ENCODE assay signal across 18 cellular contexts in genomic region chr1:98903261-98903660, GRCh38.
DNase-seq lines count a peak whose midpoint lies in the region; ATAC-seq lines count a peak whose summit lies in the region.
"Had no signal": no experiment of that assay in that cellular context is flagged by ENCODE, and none has a peak within 500 bp of the region (broad histone marks: within the 10 kb centered on the region; RNA-seq: fewer than 3 reads in every experiment).

No MANE protein-coding gene starts in this region.

- H4K8ac ChIP-seq in mesenchymal stem cell (ENCODE audit: low read length) = no peak overlapping the region

- H3K4me3 ChIP-seq in mesenchymal stem cell (ENCODE audit: insufficient read depth in 1 of 2, low read depth in 1 of 2, low read length in 2 of 2) = no peak overlapping the region
- H3K4me3 ChIP-seq: GM12878, suprapubic skin had no signal

- no peak overlapping the region for H3K14ac ChIP-seq in mesenchymal stem cell (ENCODE audit: low read length in 2 of 2)

- no peak overlapping the region for H3K4ac ChIP-seq in mesenchymal stem cell (ENCODE audit: low read depth in 1 of 2, low read length in 2 of 2)

- no peak overlapping the region for H3K18ac ChIP-seq in mesenchymal stem cell (ENCODE audit: low read depth in 1 of 2, low read length in 2 of 2)

- no peaks in the 10 kb centered on the region for H3K27me3 ChIP-seq in mesenchymal stem cell (ENCODE audit: control insufficient read depth in 1 of 2, insufficient read depth in 1 of 2, low read length in 2 of 2)
- H3K27me3 ChIP-seq: suprapubic skin had no signal

- no peak overlapping the region for H2BK5ac ChIP-seq in mesenchymal stem cell (ENCODE audit: low read depth, low read length, poor library complexity, severe bottlenecking)

- H3K23ac ChIP-seq in mesenchymal stem cell (ENCODE audit: low read length in 2 of 2) = no peak overlapping the region

- no peak overlapping the region for H2AFZ ChIP-seq in mesenchymal stem cell (ENCODE audit: low read depth, low read length)
- H2AFZ ChIP-seq: parathyroid adenoma had no signal

- no peak overlapping the region for H3K4me2 ChIP-seq in mesenchymal stem cell (ENCODE audit: low read length, poor library complexity, severe bottlenecking)

- H3K9me3 ChIP-seq in mesenchymal stem cell (ENCODE audit: control insufficient read depth, low read length) = no peaks in the 10 kb centered on the region
- H3K9me3 ChIP-seq: suprapubic skin had no signal

- H2BK120ac ChIP-seq in mesenchymal stem cell (ENCODE audit: low read depth, low read length) = no peak overlapping the region

- peak overlapping the region; percentile 68 for H3K9ac ChIP-seq in mesenchymal stem cell (ENCODE audit: low read length)
- H3K9ac ChIP-seq: parathyroid adenoma had no signal

- no peaks in the 10 kb centered on the region for H3K36me3 ChIP-seq in mesenchymal stem cell (ENCODE audit: control insufficient read depth in 1 of 2, insufficient read depth in 2 of 2, low read depth in 1 of 2, low read length in 2 of 2)
- H3K36me3 ChIP-seq: suprapubic skin had no signal

- H2BK15ac ChIP-seq in mesenchymal stem cell (ENCODE audit: low read depth, poor library complexity, severe bottlenecking) = no peak overlapping the region

- H3K4me1 ChIP-seq in mesenchymal stem cell (ENCODE audit: control insufficient read depth, insufficient read depth, low read depth, low read length) = no peaks in the 10 kb centered on the region
- H3K4me1 ChIP-seq: parathyroid adenoma, suprapubic skin had no signal

- WGBS in mesenchymal stem cell = no CpG with 5 or more reads among the region's 2 CpGs

- no peak for ATAC-seq in HG02759 (IDR thresholded peaks at IDR 0.05; ENCODE audit: unreplicated experiment)
- ATAC-seq: GM12878, HCT116, left lobe of liver had no signal

- DNase-seq in COLO829 (ENCODE audit: low spot score) (peak; percentile 54), NCI-H226 (peak; percentile 61), dedifferentiated amniotic fluid mesenchymal stem cell (ENCODE audit: extremely low spot score) (peak; percentile 88), mesenchymal stem cell (peak; percentile 2), DMS 273 (lab: John Stamatoyannopoulos, UW; ENCODE audit: unreplicated experiment) (no peak), SHP77 (lab: John Stamatoyannopoulos, UW) (no peak)
- DNase-seq in activated CD4-positive, alpha-beta T cell treated with anti-CD3 and anti-CD28 coated beads for 48 hours = no peak
- DNase-seq: activated CD4-positive, alpha-beta memory T cell treated with anti-CD3 and anti-CD28 coated beads, Interleukin-2, amount 10 ng/mL, durations not matched to agents 7 days and 5 days; activated naive CD4-positive, alpha-beta T cell treated with anti-CD3 and anti-CD28 coated beads, Interleukin-2, amount 10 ng/mL, durations not matched to agents 7 days and 5 days; CD4-positive, CD25-positive, alpha-beta regulatory T cell; NCI-H69; SW 1271 had no signal

- H4K91ac ChIP-seq in mesenchymal stem cell (ENCODE audit: low read length) = no peak overlapping the region

- no peak overlapping the region for H2AK5ac ChIP-seq in mesenchymal stem cell (ENCODE audit: low read length, severe bottlenecking)

- H3K79me1 ChIP-seq in mesenchymal stem cell (replicated peaks; ENCODE audit: low read length, poor library complexity, severe bottlenecking) = no peaks in the 10 kb centered on the region

- no peak overlapping the region for H2BK12ac ChIP-seq in mesenchymal stem cell (ENCODE audit: low read length in 2 of 2)

- no peak overlapping the region for H3K27ac ChIP-seq in mesenchymal stem cell (ENCODE audit: low read length, poor library complexity, severe bottlenecking)
- H3K27ac ChIP-seq: parathyroid adenoma, suprapubic skin had no signal

Comparison
In these comparisons a context has a peak if more than half of its experiments do, and no peak if none do; other contexts are left out.
1. DNase-seq: peak in COLO829 (single experiment), NCI-H226 (single experiment), dedifferentiated amniotic fluid mesenchymal stem cell (single experiment) and mesenchymal stem cell (single experiment); none in DMS 273 (single experiment), activated CD4-positive, alpha-beta T cell treated with anti-CD3 and anti-CD28 coated beads for 48 hours (single experiment) and SHP77 (0 of 2).